8 cellular contexts compared by ENCODE assay signal in the genomic region with DNA sequence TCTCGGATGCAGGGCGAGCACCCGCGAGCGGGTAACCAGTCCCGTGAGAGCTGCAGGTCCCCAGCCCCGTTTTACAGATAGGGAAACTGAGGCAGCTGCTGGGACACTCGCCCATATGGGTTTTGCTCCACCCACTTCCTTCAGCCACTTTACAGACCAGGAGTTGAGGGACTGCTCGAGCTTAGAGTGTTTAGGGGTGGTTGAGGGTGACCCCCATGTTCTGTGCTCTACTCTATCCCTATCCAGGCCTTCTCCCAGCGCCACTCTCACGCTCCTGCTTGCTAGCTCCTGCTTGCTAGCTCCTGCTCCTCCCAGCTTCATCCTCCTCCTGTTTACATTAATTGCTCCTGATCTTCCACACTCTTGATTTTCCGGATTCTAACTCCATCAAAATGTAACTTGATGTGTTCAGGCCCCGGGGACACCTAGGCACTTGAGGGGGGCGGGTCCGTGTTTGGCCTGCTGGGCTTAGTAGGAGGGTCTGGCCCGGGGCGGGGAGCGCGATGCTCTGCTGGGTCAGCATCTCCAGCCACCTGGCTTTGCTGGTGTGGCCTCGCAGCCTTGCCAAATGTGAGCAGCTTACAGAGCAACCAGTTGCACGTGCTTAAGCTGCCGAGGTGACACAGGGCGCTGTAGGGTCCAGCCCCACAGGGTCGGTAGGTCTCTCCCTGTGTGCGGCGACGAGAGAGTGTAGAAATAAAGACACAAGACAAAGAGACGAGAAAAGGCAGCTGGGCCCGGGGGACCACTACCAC. TPM values are rescaled to one million over a fixed set of nuclear protein-coding genes. Genes with fewer than 3 reads are reported as not detected.
DNase-seq lines count a peak whose midpoint lies in the region; TF ChIP-seq lines count a peak whose summit lies in the region.

No MANE protein-coding gene starts in this region.

- no peaks in the 10 kb centered on the region for H3K9me2 ChIP-seq in Karpas-422 (replicated peaks; ENCODE audit: insufficient read depth, low read length)

- H3K9me3 ChIP-seq in Karpas-422 (ENCODE audit: low read length): no peaks in the 10 kb centered on the region
- H3K9me3 ChIP-seq in muscle layer of colon (ENCODE audit: low read length): no peaks in the 10 kb centered on the region

- peak overlapping the region; percentile 92; the same call in 1 of the 2 replicates for H2AFZ ChIP-seq in Karpas-422 (ENCODE audit: low read length)

- POLR2A ChIA-PET in AG04449 (lab: Yijun Ruan, JAX): interaction anchor here (0.7 kb wide), 1 partner anchor 29 kb away, joined by 3 read pairs; no protein-coding TSS in a partner anchor

- peak overlapping the region; percentile 95 for H3K4me3 ChIP-seq in AG04449 (ENCODE audit: low read depth, low read length)
- peak overlapping the region; percentile 94 for H3K4me3 ChIP-seq in Karpas-422 (ENCODE audit: low read length)
- H3K4me3 ChIP-seq in muscle layer of colon (ENCODE audit: low read depth in 1 of 2, low read length in 2 of 2): peak overlapping the region; percentile 60 to 88

- peak overlapping the region; percentile 89 for H3K4me2 ChIP-seq in Karpas-422 (ENCODE audit: low read depth, low read length, poor library complexity, severe bottlenecking)

- H3K27ac ChIP-seq in Karpas-422 (ENCODE audit: low read length) (no peak overlapping the region), cingulate gyrus (ENCODE audit: low read depth, low read length) (peak overlapping the region; percentile 99), muscle layer of colon (ENCODE audit: low read depth, low read length) (peak overlapping the region; percentile 100)

- H3K27me3 ChIP-seq in Karpas-422 (ENCODE audit: low read length): no peaks in the 10 kb centered on the region
- no peaks in the 10 kb centered on the region for H3K27me3 ChIP-seq in muscle layer of colon (ENCODE audit: control insufficient read depth in 1 of 2, insufficient read depth in 2 of 2, low read length in 2 of 2)

- H3K36me3 ChIP-seq in Karpas-422 (ENCODE audit: insufficient read depth, low read length): no peaks in the 10 kb centered on the region
- H3K36me3 ChIP-seq in muscle layer of colon (ENCODE audit: insufficient read depth, low read length): peaks cover 8% of the 10 kb centered on the region

- CTCF ChIA-PET in AG04449 (lab: Yijun Ruan, JAX): interaction anchor here (0.8 to 6.8 kb wide), 15 partner anchors 8 to 186 kb away, joined by 3 to 112 read pairs (median 4); no protein-coding TSS in a partner anchor

- H3K79me2 ChIP-seq in Karpas-422 (ENCODE audit: low read length): peaks cover 31% of the 10 kb centered on the region

- H3K9ac ChIP-seq in Karpas-422 (ENCODE audit: low read length) (peak overlapping the region; percentile 97), muscle layer of colon (ENCODE audit: low read length) (peak overlapping the region; percentile 6)

- peaks cover 24% of the 10 kb centered on the region for H3K4me1 ChIP-seq in Karpas-422 (ENCODE audit: low read length)
- peaks cover 28% of the 10 kb centered on the region for H3K4me1 ChIP-seq in muscle layer of colon (ENCODE audit: insufficient read depth, low read length)

- DNase-seq in AG04449 (ENCODE audit: low read depth, low spot score): no peak
- no peak for DNase-seq in Karpas-422
- DNase-seq in Ammon's horn (ENCODE audit: low spot score): no peak
- no peak for DNase-seq in COR-L47 (lab: John Stamatoyannopoulos, UW)
- DNase-seq in SK-N-DZ (ENCODE audit: low spot score): no peak
- DNase-seq in HK-2 (ENCODE audit: unreplicated experiment): no peak

- TF ChIP-seq CTCF in AG04449 (IDR thresholded peaks at IDR 0.05; ENCODE audit: insufficient read depth, low read length, missing control alignments): no peak

- H4K20me1 ChIP-seq in Karpas-422 (ENCODE audit: insufficient read depth, low read depth, low read length): no peaks in the 10 kb centered on the region; the same call in 1 of the 2 replicates

RNA-seq across cellular contexts. Expression of a gene that starts 1.5 kb away (rescaled TPM):
- total RNA-seq in Karpas-422 (2014; rRNA removed; shearing (Covaris generic); ENCODE audit: low replicate concordance): 68.4 and 114 TPM in 2 replicates
- polyA plus RNA-seq in SK-N-DZ (2014; cell fraction: cytosol; rRNA removed): 61.7 and 69.6 TPM in 2 replicates
- 159 and 165 TPM in 2 replicates for polyA plus RNA-seq in SK-N-DZ (2014; cell fraction: nucleus; rRNA removed)

RNA-seq across cellular contexts. Expression of a gene that starts 20.2 kb away (rescaled TPM):
- not detected in 2 replicates for total RNA-seq in Karpas-422 (2014; rRNA removed; shearing (Covaris generic); ENCODE audit: low replicate concordance)
- polyA plus RNA-seq in SK-N-DZ (2014; cell fraction: cytosol; rRNA removed): 1.3 TPM in 1 of 2 replicates, not detected in the other
- polyA plus RNA-seq in SK-N-DZ (2014; cell fraction: nucleus; rRNA removed): not detected in 2 replicates

RNA-seq across cellular contexts. Expression of a gene that starts 31.1 kb away (rescaled TPM):
- total RNA-seq in Karpas-422 (2014; rRNA removed; shearing (Covaris generic); ENCODE audit: low replicate concordance): 154 and 209 TPM in 2 replicates
- 217 and 266 TPM in 2 replicates for polyA plus RNA-seq in SK-N-DZ (2014; cell fraction: cytosol; rRNA removed)
- polyA plus RNA-seq in SK-N-DZ (2014; cell fraction: nucleus; rRNA removed): 151 and 172 TPM in 2 replicates
